9 cellular contexts compared by ENCODE assay signal in genomic region chr1:154943649-154944421, GRCh38. TPM values are rescaled to one million over a fixed set of nuclear protein-coding genes. Genes with fewer than 3 reads are reported as not detected.
DNase-seq lines count a peak whose midpoint lies in the region; ATAC-seq, FAIRE-seq and TF ChIP-seq lines count a peak whose summit lies in the region.
"Had no signal": no experiment of that assay in that cellular context is flagged by ENCODE, and none has a peak within 500 bp of the region (broad histone marks: within the 10 kb centered on the region; RNA-seq: fewer than 3 reads in every experiment).

No MANE protein-coding gene starts in this region.

- peak; percentile 57 to 67 for DNase-seq in AML-193 (lab: John Stamatoyannopoulos, UW)
- peak; percentile 65 for DNase-seq in GM13976 (ENCODE audit: low spot score)
- peak; percentile 38 for DNase-seq in NCI-H82 treated with DMSO at 0.1 percent for 48 hours (lab: John Stamatoyannopoulos, UW; ENCODE audit: unreplicated experiment)
- DNase-seq in activated T-helper 9 cell treated with anti-CD3 and anti-CD28 coated beads, Interleukin-2, amount 50 U/mL, for 16 hours (ENCODE audit: low read depth), result peak; percentile 21
- no peak for DNase-seq in left ventricle myocardium inferior
- DNase-seq in small intestine, result peak; percentile 63
- DNase-seq in effector CD4-positive, alpha-beta T cell, result no peak

- no peak for FAIRE-seq in small intestine (lab: Jason Lieb, UNC)

- intact Hi-C loops in left ventricle myocardium inferior (cut with micrococcal nuclease), result no loop called here

- 26 to 33% (median 28%) methylated on average over 6 of the region's 6 CpGs for WGBS in small intestine, 3 donors

- H3K27ac ChIP-seq in left ventricle myocardium inferior (replicated peaks) (peak overlapping the region; percentile 59), small intestine (ENCODE audit: low read depth in 1 of 2, low read length in 1 of 2) (peak overlapping the region; percentile 38 to 83)

- TF ChIP-seq CTCF in GM13976 (IDR thresholded peaks at IDR 0.05; ENCODE audit: borderline replicate concordance, control extremely low read depth, extremely low read depth, insufficient read depth, missing control alignments), result peak; percentile 85
- TF ChIP-seq CTCF in left ventricle myocardium inferior (IDR thresholded peaks at IDR 0.05; ENCODE audit: borderline replicate concordance), result peak; percentile 80

- no peak overlapping the region for H3K4me3 ChIP-seq in left ventricle myocardium inferior
- H3K4me3 ChIP-seq in small intestine (ENCODE audit: low read depth in 1 of 2, low read length in 2 of 2), result no peak overlapping the region
- H3K4me3 ChIP-seq: ovary had no signal

- no peaks in the 10 kb centered on the region for H3K27me3 ChIP-seq in left ventricle myocardium inferior (ENCODE audit: low read depth)
- no peaks in the 10 kb centered on the region for H3K27me3 ChIP-seq in small intestine (ENCODE audit: control insufficient read depth in 2 of 2, insufficient read depth in 2 of 2, low read length in 2 of 2)
- H3K27me3 ChIP-seq: ovary had no signal

- H3K4me1 ChIP-seq in left ventricle myocardium inferior, result peaks cover 64% of the 10 kb centered on the region
- H3K4me1 ChIP-seq in small intestine (ENCODE audit: control insufficient read depth in 2 of 2, insufficient read depth in 1 of 2, low read depth in 1 of 2, low read length in 1 of 2), result peaks cover 4 to 17% of the 10 kb centered on the region in 2 donors

- H3K9me3 ChIP-seq in left ventricle myocardium inferior (replicated peaks) (no peaks in the 10 kb centered on the region), small intestine (ENCODE audit: control insufficient read depth, low read depth) (no peaks in the 10 kb centered on the region)
- H3K9me3 ChIP-seq: ovary had no signal

- H3K36me3 ChIP-seq in left ventricle myocardium inferior (peaks cover 34% of the 10 kb centered on the region), small intestine (ENCODE audit: control insufficient read depth in 2 of 2, insufficient read depth in 2 of 2, low read length in 2 of 2) (peaks cover 3 to 7% of the 10 kb centered on the region in 2 donors)
- H3K36me3 ChIP-seq: ovary had no signal

- in situ Hi-C loops in GM13976 (cut with MboI; ENCODE audit: low sequenced_read_pairs, unreplicated experiment), result no loop called here

- no peak for ATAC-seq in GM21423 (IDR thresholded peaks at IDR 0.05; ENCODE audit: unreplicated experiment)

RNA-seq across cellular contexts. Expression of gene PMVK, which starts 7.3 kb away (rescaled TPM):
- total RNA-seq in left ventricle myocardium inferior, result 46.5 TPM
- 100 to 1,000 TPM in 1 of 3 donors, 10 to 100 TPM in 2; 59.5 to 120 (median 92.6) TPM for polyA plus RNA-seq in small intestine

RNA-seq across cellular contexts. Expression of gene PBXIP1, which starts 12.1 kb away (rescaled TPM):
- total RNA-seq in left ventricle myocardium inferior, result 52.3 TPM
- 10 to 100 TPM; 31.9 to 40.7 (median 34.9) TPM for polyA plus RNA-seq in small intestine

RNA-seq across cellular contexts. Expression of gene PYGO2, which starts 17.7 kb away (rescaled TPM):
- total RNA-seq in left ventricle myocardium inferior, result 12.9 TPM
- polyA plus RNA-seq in small intestine, result 10 to 100 TPM; 22.1 to 27.5 (median 22.2) TPM

RNA-seq across cellular contexts. Expression of gene SHC1, which starts 26.7 kb away (rescaled TPM):
- total RNA-seq in left ventricle myocardium inferior, result 43.0 TPM
- 10 to 100 TPM; 59.7 to 84.8 (median 67.8) TPM for polyA plus RNA-seq in small intestine

RNA-seq across cellular contexts. Expression of gene CKS1B, which starts 30.6 kb away (rescaled TPM):
- total RNA-seq in left ventricle myocardium inferior, result 17.8 TPM
- polyA plus RNA-seq in small intestine, result 100 to 1,000 TPM in 1 of 3 donors, 10 to 100 TPM in 2; 63.7 to 117 (median 81.3) TPM

Comparison
In these comparisons a context has a peak if more than half of its experiments do, and no peak if none do; other contexts are left out.
1. DNase-seq: peak in AML-193 (2 of 2), GM13976 (single experiment), NCI-H82 treated with DMSO at 0.1 percent for 48 hours (single experiment), activated T-helper 9 cell treated with anti-CD3 and anti-CD28 coated beads, Interleukin-2, amount 50 U/mL, for 16 hours (single experiment) and small intestine (single experiment); none in left ventricle myocardium inferior (single experiment) and effector CD4-positive, alpha-beta T cell (single experiment).